21 cellular contexts compared by ENCODE assay signal in genomic region chr10:129685271-129685670, GRCh38.
"Had no signal": no experiment of that assay in that cellular context is flagged by ENCODE, and none has a peak within 500 bp of the region (broad histone marks: within the 10 kb centered on the region; RNA-seq: fewer than 3 reads in every experiment).

No MANE protein-coding gene starts in this region.

- H3K4me3 ChIP-seq: coronary artery, dorsolateral prefrontal cortex, gastrocnemius medialis, heart right ventricle, left lung, lung, mucosa of descending colon had no signal

- H3K27me3 Mint-ChIP-seq: naive B cell had no signal

- H3K9me3 Mint-ChIP-seq: mesothelial cell of epicardium had no signal

- ATAC-seq: esophagus mucosa, gastrocnemius medialis, heart right ventricle, left cardiac atrium, left lung, left ventricle myocardium superior, mucosa of descending colon had no signal

- H3K9me3 ChIP-seq: gastrocnemius medialis, heart right ventricle, left lung, mucosa of descending colon had no signal

- H3K27me3 ChIP-seq: dorsolateral prefrontal cortex, gastrocnemius medialis, heart right ventricle, left lung had no signal

- DNase-seq: dermis blood vessel endothelial cell; dorsolateral prefrontal cortex; effector CD4-positive, alpha-beta T cell; effector memory CD4-positive, alpha-beta T cell; erythroblast; foreskin melanocyte; gastrocnemius medialis; heart right ventricle; hippocampal formation; left cardiac atrium; left ventricle myocardium superior; mammary epithelial cell; mesenchymal stem cell; mucosa of descending colon; naive B cell had no signal

- H3K27ac Mint-ChIP-seq: mesothelial cell of epicardium, naive B cell had no signal

- H3K27ac ChIP-seq: coronary artery, dorsolateral prefrontal cortex, epithelial cell of prostate, gastrocnemius medialis, heart right ventricle, left lung had no signal

- H3K4me3 Mint-ChIP-seq: mesothelial cell of epicardium, naive B cell had no signal

- H3K4me1 ChIP-seq: gastrocnemius medialis, left lung had no signal

- H3K36me3 ChIP-seq: gastrocnemius medialis, heart right ventricle, left lung had no signal

- H3K4me1 Mint-ChIP-seq: mesothelial cell of epicardium had no signal
